8 cellular contexts compared by ENCODE assay signal in the genomic region with DNA sequence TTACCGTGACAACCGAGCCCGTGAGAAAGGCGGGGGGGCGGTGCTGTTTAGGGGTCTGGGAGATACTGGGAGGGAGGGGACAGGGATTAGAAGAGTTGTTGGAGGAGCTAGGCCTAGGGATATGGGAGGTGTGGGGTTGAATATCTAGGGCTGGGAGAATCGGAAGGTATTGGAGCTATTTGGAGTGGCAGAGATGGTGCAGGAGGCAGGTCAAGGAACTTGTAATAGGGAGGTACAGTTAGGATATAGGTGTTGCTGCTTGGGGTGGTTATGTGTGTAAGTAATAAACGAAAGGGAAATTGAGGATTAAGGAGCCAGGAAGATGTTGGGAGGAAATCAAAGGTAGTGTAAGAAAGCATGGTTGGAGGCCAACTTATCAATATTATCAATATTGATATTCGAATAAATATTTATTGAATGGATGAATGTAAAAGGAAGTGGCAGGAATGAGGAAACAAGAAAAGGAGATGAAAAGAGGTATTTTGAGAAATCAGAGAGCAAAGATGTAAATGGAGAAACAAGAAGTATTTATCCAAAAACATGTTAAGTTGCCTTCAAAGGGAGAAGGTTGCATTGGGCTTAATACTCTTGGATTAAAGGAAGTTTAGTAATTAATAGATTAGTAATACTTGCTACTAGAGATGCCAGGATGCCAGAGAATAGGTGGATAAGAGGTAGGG. TPM values are rescaled to one million over a fixed set of nuclear protein-coding genes. Genes with fewer than 3 reads are reported as not detected.
A peak's percentile ranks its signal among the peaks of the same experiment; 100 is the strongest.
DNase-seq lines count a peak whose midpoint lies in the region; ATAC-seq, FAIRE-seq and TF ChIP-seq lines count a peak whose summit lies in the region.

No MANE protein-coding gene starts in this region.

- DNase-seq in GM19239 (ENCODE audit: insufficient read length, low spot score) (peak; percentile 60), SK-N-MC (ENCODE audit: low read depth, low spot score) (peak; percentile 16), foreskin fibroblast (no peak), sigmoid colon (no peak), HEK293T (ENCODE audit: extremely low spot score) (no peak), putamen (ENCODE audit: low spot score) (no peak)

- H3K27me3 ChIP-seq in sigmoid colon = peaks cover 5 to 34% (median 24%) of the 10 kb centered on the region in 3 donors

- WGBS in sigmoid colon, 2 donors = 8 to 10% methylated on average over 8 of the region's 8 CpGs

- H3K27ac ChIP-seq in SK-N-MC (no peak overlapping the region), sigmoid colon (peak overlapping the region; percentile 81 to 93 (median 88))

- TF ChIP-seq EP300 in sigmoid colon (IDR thresholded peaks at IDR 0.05) = no peak

- TF ChIP-seq CTCF in foreskin fibroblast (IDR thresholded peaks at IDR 0.05; ENCODE audit: low read depth, low read length) (no peak), sigmoid colon (IDR thresholded peaks at IDR 0.05) (no peak)

- H3K4me3 ChIP-seq in SK-N-MC (peak overlapping the region; percentile 81), foreskin fibroblast (ENCODE audit: low read depth in 1 of 2, low read length in 2 of 2) (peak overlapping the region; percentile 57 to 70), sigmoid colon (peak overlapping the region; percentile 52 to 80 (median 62))

- peak overlapping the region; percentile 74 for H3K9ac ChIP-seq in SK-N-MC (ENCODE audit: insufficient read length)

- peaks cover 14% of the 10 kb centered on the region for H3K36me3 ChIP-seq in SK-N-MC (ENCODE audit: insufficient read depth, low read length)
- H3K36me3 ChIP-seq in sigmoid colon = peaks cover 5 to 21% (median 13%) of the 10 kb centered on the region in 4 donors

- CTCF ChIA-PET in HEK293T (lab: Yijun Ruan, JAX) = no interaction called here

- FAIRE-seq in GM19239 (lab: Jason Lieb, UNC) = peak; percentile 37

- intact Hi-C loops in sigmoid colon (cut with DNase I) = loop anchor here (5.0 to 10.0 kb wide), 6 partner anchors 35 to 1083 kb away; no protein-coding TSS in a partner anchor

- ATAC-seq in HG03342 (IDR thresholded peaks at IDR 0.05; ENCODE audit: unreplicated experiment) = no peak
- no peak for ATAC-seq in GM21515 (IDR thresholded peaks at IDR 0.05; ENCODE audit: unreplicated experiment)

- POLR2A ChIA-PET in HEK293T (lab: Yijun Ruan, JAX) = interaction anchor here (0.9 to 2.4 kb wide), 4 partner anchors 34 to 145 kb away, joined by 3 to 11 read pairs (median 5); a partner anchor contains a TSS

- no peak for TF ChIP-seq POLR2A in sigmoid colon (IDR thresholded peaks at IDR 0.05)

- no peaks in the 10 kb centered on the region for H3K9me3 ChIP-seq in SK-N-MC (ENCODE audit: low read depth, low read length)
- no peaks in the 10 kb centered on the region for H3K9me3 ChIP-seq in sigmoid colon

- H3K4me1 ChIP-seq in sigmoid colon = peaks cover 0 to 36% (median 31%) of the 10 kb centered on the region in 4 donors

TF ChIP-seq in HEK293T, 16 proteins besides CTCF, POLR2A, EP300 and RAD21:
- no peak for TF ChIP-seq HDGF (IDR thresholded peaks at IDR 0.05; ENCODE audit: borderline replicate concordance)
- TF ChIP-seq ARNT (IDR thresholded peaks at IDR 0.05) = no peak
- no peak for TF ChIP-seq CTBP1 (IDR thresholded peaks at IDR 0.05; ENCODE audit: borderline replicate concordance)
- no peak for TF ChIP-seq ZNF384 (IDR thresholded peaks at IDR 0.05)
- no peak for TF ChIP-seq SUZ12 (IDR thresholded peaks at IDR 0.05)
- TF ChIP-seq BHLHE40 (IDR thresholded peaks at IDR 0.05; ENCODE audit: borderline replicate concordance) = no peak
- no peak for TF ChIP-seq ELF4 (IDR thresholded peaks at IDR 0.05)
- TF ChIP-seq FOXA1 (IDR thresholded peaks at IDR 0.05) = no peak
- TF ChIP-seq, protein P1, sequence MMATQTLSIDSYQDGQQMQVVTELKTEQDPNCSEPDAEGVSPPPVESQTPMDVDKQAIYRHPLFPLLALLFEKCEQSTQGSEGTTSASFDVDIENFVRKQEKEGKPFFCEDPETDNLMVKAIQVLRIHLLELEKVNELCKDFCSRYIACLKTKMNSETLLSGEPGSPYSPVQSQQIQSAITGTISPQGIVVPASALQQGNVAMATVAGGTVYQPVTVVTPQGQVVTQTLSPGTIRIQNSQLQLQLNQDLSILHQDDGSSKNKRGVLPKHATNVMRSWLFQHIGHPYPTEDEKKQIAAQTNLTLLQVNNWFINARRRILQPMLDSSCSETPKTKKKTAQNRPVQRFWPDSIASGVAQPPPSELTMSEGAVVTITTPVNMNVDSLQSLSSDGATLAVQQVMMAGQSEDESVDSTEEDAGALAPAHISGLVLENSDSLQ (IDR thresholded peaks at IDR 0.05) = no peak
- no peak for TF ChIP-seq SP1 (IDR thresholded peaks at IDR 0.05)
- TF ChIP-seq NFRKB (IDR thresholded peaks at IDR 0.05) = no peak
- no peak for TF ChIP-seq TARDBP (IDR thresholded peaks at IDR 0.05)
- TF ChIP-seq FOXM1 (IDR thresholded peaks at IDR 0.05; ENCODE audit: borderline replicate concordance) = no peak
- no peak for TF ChIP-seq FOXK2 (IDR thresholded peaks at IDR 0.05)
- no peak for TF ChIP-seq LEF1 (IDR thresholded peaks at IDR 0.05; ENCODE audit: borderline replicate concordance)
- no peak for TF ChIP-seq L3MBTL2 (conservative IDR thresholded peaks at IDR 0.05)

RNA-seq across cellular contexts. Expression of a gene that starts 0.6 kb away (rescaled TPM):
- total RNA-seq in sigmoid colon = 10 to 100 TPM; 36.8 to 45.7 (median 42.2) TPM
- polyA plus RNA-seq in sigmoid colon = 100 to 1,000 TPM in 2 of 3 donors, 10 to 100 TPM in 1; 89.8 to 144 (median 107) TPM

RNA-seq across cellular contexts. Expression of a gene that starts 6.5 kb away (rescaled TPM):
- 10 to 100 TPM; 11.1 to 29.3 (median 23.3) TPM for total RNA-seq in sigmoid colon
- 10 to 100 TPM; 33.3 to 70.3 (median 61.7) TPM for polyA plus RNA-seq in sigmoid colon

RNA-seq across cellular contexts. Expression of a gene that starts 8.0 kb away (rescaled TPM):
- total RNA-seq in sigmoid colon = not detected
- 1 to 10 TPM in 1 of 3 donors, under 1 TPM in 2; 0.44 to 2.3 (median 0.60) TPM for polyA plus RNA-seq in sigmoid colon

RNA-seq across cellular contexts. Expression of a gene that starts 45.3 kb away (rescaled TPM):
- 1 to 10 TPM in 1 of 4 donors, under 1 TPM in 1, not detected in 2; 0.36 to 2.2 TPM for total RNA-seq in sigmoid colon
- 100 to 1,000 TPM in 2 of 3 donors, 10 to 100 TPM in 1; 92.2 to 133 (median 118) TPM for polyA plus RNA-seq in sigmoid colon

Comparison
In these comparisons a context has a peak if more than half of its experiments do, and no peak if none do; other contexts are left out.
1. DNase-seq: peak in GM19239 (single experiment) and SK-N-MC (single experiment); none in foreskin fibroblast (0 of 2), sigmoid colon (single experiment), HEK293T (single experiment) and putamen (single experiment).
2. Peak in every context shown above with its lines, with median percentiles within 50 percentile points of each other: H3K4me3 ChIP-seq.